In genomic region chr1:187476671-187477070, GRCh38 we compare ENCODE assay signal across 11 cellular contexts.
DNase-seq lines count a peak whose midpoint lies in the region; ATAC-seq and TF ChIP-seq lines count a peak whose summit lies in the region.
"Had no signal": no experiment of that assay in that cellular context is flagged by ENCODE, and none has a peak within 500 bp of the region (broad histone marks: within the 10 kb centered on the region; RNA-seq: fewer than 3 reads in every experiment).

No MANE protein-coding gene starts in this region.

- TF ChIP-seq CTCF in AG04450 (IDR thresholded peaks at IDR 0.05; ENCODE audit: low read depth, low read length) (peak; percentile 42), fibroblast of pulmonary artery (IDR thresholded peaks at IDR 0.05; ENCODE audit: low read length, missing control alignments) (peak; percentile 46)

- no peaks in the 10 kb centered on the region for H3K9me3 ChIP-seq in AG04450 (ENCODE audit: control insufficient read depth, insufficient read depth, low read length)
- H3K9me3 ChIP-seq: neutrophil, thoracic aorta had no signal

- CTCF ChIA-PET in AG04450 (lab: Charles Lee) = interaction anchor here (0.5 to 1.9 kb wide), 5 partner anchors 9 to 425 kb away, joined by 3 to 5 read pairs (median 4); no protein-coding TSS in a partner anchor

- H3K4me3 ChIP-seq in AG04450 (ENCODE audit: low read depth, low read length) (no peak overlapping the region), fibroblast of pulmonary artery (replicated peaks; ENCODE audit: low read depth, low read length) (no peak overlapping the region)
- H3K4me3 ChIP-seq: thoracic aorta had no signal

- in situ Hi-C loops in SK-MEL-5 (cut with HindIII; ENCODE audit: low pct_unique_long_range_greater_than_20kb, low sequenced_read_pairs) = no loop called here

- ATAC-seq in HG02870 (IDR thresholded peaks at IDR 0.05; ENCODE audit: unreplicated experiment) = no peak
- no peak for ATAC-seq in GM18870 (IDR thresholded peaks at IDR 0.05; ENCODE audit: unreplicated experiment)
- no peak for ATAC-seq in HG02798 (IDR thresholded peaks at IDR 0.05; ENCODE audit: poor library complexity, unreplicated experiment)

- no peaks in the 10 kb centered on the region for H3K27me3 ChIP-seq in AG04450 (ENCODE audit: control insufficient read depth, insufficient read depth, low read length)
- H3K27me3 ChIP-seq: neutrophil had no signal

- DNase-seq in AG04450 (ENCODE audit: low read depth, low spot score) = no peak
- DNase-seq in HT-29 (ENCODE audit: low spot score) = peak; percentile 23
- peak; percentile 57 for DNase-seq in SK-MEL-5 (ENCODE audit: low read depth, low spot score)
- peak; percentile 42 for DNase-seq in fibroblast of pulmonary artery (ENCODE audit: low read depth)
- DNase-seq in nucleus accumbens (lab: John Stamatoyannopoulos, UW) = no peak
- DNase-seq: NCI-H774 had no signal

- POLR2A ChIA-PET in AG04450 (lab: Yijun Ruan, JAX) = no interaction called here

- H3K27ac ChIP-seq in AG04450 (ENCODE audit: low read depth, low read length) = no peak overlapping the region
- H3K27ac ChIP-seq: neutrophil, thoracic aorta had no signal

Comparison
In these comparisons a context has a peak if more than half of its experiments do, and no peak if none do; other contexts are left out.
1. DNase-seq: peak in HT-29 (single experiment), SK-MEL-5 (single experiment) and fibroblast of pulmonary artery (single experiment); none in AG04450 (single experiment) and nucleus accumbens (0 of 56).